17 cellular contexts compared by ENCODE assay signal in the genomic region with DNA sequence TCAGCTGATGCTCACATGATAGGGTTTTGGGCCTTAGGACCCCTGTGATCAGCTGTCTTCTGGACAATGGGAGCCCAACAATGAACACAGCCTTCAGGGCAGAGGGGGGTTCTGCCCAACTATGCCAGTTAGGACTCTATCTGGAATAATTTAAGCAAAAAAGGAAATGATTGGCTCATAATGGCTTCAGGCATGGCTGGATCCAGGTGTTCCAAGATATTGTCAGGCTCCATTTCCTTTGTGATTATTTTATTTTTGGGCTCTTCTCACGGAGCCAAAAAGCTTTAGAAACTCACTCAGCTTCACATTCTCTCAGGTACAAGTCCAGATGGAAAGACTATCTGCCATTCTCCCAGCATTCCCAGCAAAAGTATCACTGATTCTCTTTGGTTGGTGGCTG. TPM values are rescaled to one million over a fixed set of nuclear protein-coding genes. Genes with fewer than 3 reads are reported as not detected.
DNase-seq lines count a peak whose midpoint lies in the region; ATAC-seq and TF ChIP-seq lines count a peak whose summit lies in the region.
"Had no signal": no experiment of that assay in that cellular context is flagged by ENCODE, and none has a peak within 500 bp of the region (broad histone marks: within the 10 kb centered on the region; RNA-seq: fewer than 3 reads in every experiment).

No MANE protein-coding gene starts in this region.

- H3K36me3 ChIP-seq in Panc1 (ENCODE audit: control insufficient read depth, insufficient read depth, low read length) (peaks cover 3% of the 10 kb centered on the region; the same call in 1 of the 2 replicates), lung (ENCODE audit: control insufficient read depth in 2 of 2, insufficient read depth in 2 of 2, low read length in 2 of 2) (no peaks in the 10 kb centered on the region)
- H3K36me3 ChIP-seq: pancreas had no signal

- peak overlapping the region; percentile 95 for H3K27ac ChIP-seq in Panc1 (ENCODE audit: low read length)
- peak overlapping the region; percentile 97 for H3K27ac ChIP-seq in cingulate gyrus (ENCODE audit: low read depth, low read length)
- H3K27ac ChIP-seq in lung (ENCODE audit: low read depth in 1 of 2, low read length in 1 of 2) = peak overlapping the region; percentile 88 to 97
- peak overlapping the region; percentile 95 for H3K27ac ChIP-seq in temporal lobe (ENCODE audit: low read depth, low read length)

- no TSS peak for BruUV-seq in Panc1 (replicated peaks; lab: Mats Ljungman, UMichigan)

- CTCF ChIA-PET in Panc1 (lab: Charles Lee) = no interaction called here

- H3K4me3 ChIP-seq in Panc1 (ENCODE audit: low read depth in 2 of 2, low read length in 2 of 2) (no peak overlapping the region), lung (no peak overlapping the region)
- H3K4me3 ChIP-seq: pancreas had no signal

- DNase-seq in Panc1 (ENCODE audit: low read depth, low spot score) (no peak), lung (ENCODE audit: low spot score) (no peak), foreskin melanocyte (no peak), NCI-H1092 treated with DMSO at 0.1 percent for 48 hours (lab: John Stamatoyannopoulos, UW) (no peak)
- DNase-seq: activated CD8-positive, alpha-beta memory T cell treated with anti-CD3 and anti-CD28 coated beads for 24 hours; activated naive CD4-positive, alpha-beta T cell treated with Interleukin-2 at 50 U/mL for 16 hours; glutamatergic neuron; NCI-H1436; NCI-H526; pancreas; SHP77 treated with DMSO at 0.1 percent for 48 hours; stimulated activated naive CD4-positive, alpha-beta T cell had no signal

- POLR2A ChIA-PET in Panc1 (lab: Charles Lee) = interaction anchor here (1.5 kb wide), 1 partner anchor 12 kb away, joined by 3 read pairs; no protein-coding TSS in a partner anchor

- in situ Hi-C loops in Panc1 (cut with HindIII; ENCODE audit: low pct_unique_long_range_greater_than_20kb, low sequenced_read_pairs) = no loop called here

- ATAC-seq in Panc1 (no peak), lung (ENCODE audit: insufficient read depth, low FRiP score) (no peak), HG03045 (IDR thresholded peaks at IDR 0.05; ENCODE audit: unreplicated experiment) (no peak), HG03139 (IDR thresholded peaks at IDR 0.05; ENCODE audit: unreplicated experiment) (no peak)
- ATAC-seq: pancreas had no signal

- H3K27me3 ChIP-seq in Panc1 (ENCODE audit: control insufficient read depth, insufficient read depth, low read length) (no peaks in the 10 kb centered on the region), lung (ENCODE audit: control insufficient read depth, insufficient read depth) (no peaks in the 10 kb centered on the region)
- H3K27me3 ChIP-seq: pancreas had no signal

- H3K4me1 ChIP-seq in Panc1 (ENCODE audit: control insufficient read depth, insufficient read depth, low read length) (peaks cover 38% of the 10 kb centered on the region), lung (ENCODE audit: control insufficient read depth in 2 of 2, insufficient read depth in 2 of 2, low read length in 2 of 2) (peaks cover 6 to 21% of the 10 kb centered on the region in 2 donors)

- TF ChIP-seq CTCF in Panc1 (IDR thresholded peaks at IDR 0.05) (no peak), lung (IDR thresholded peaks at IDR 0.05; ENCODE audit: control extremely low read depth, extremely low read depth) (no peak)

- 64 to 86% methylated on average over 1 of the region's 1 CpG for WGBS in lung, 2 donors

- H3K9me3 ChIP-seq in Panc1 (ENCODE audit: control insufficient read depth, insufficient read depth, low read depth, low read length) (no peaks in the 10 kb centered on the region), lung (ENCODE audit: control insufficient read depth in 2 of 2, insufficient read depth in 1 of 2, low read length in 1 of 2) (no peaks in the 10 kb centered on the region)
- H3K9me3 ChIP-seq: pancreas had no signal

- intact Hi-C loops in Panc1 (cut with micrococcal nuclease; ENCODE audit: unreplicated experiment) = loop anchor here (5.0 kb wide), 1 partner anchor 97 kb away; no protein-coding TSS in a partner anchor

RNA-seq across cellular contexts. Expression of gene MT2A, which starts 2.9 kb away (rescaled TPM):
- total RNA-seq in Panc1 (2021; ENCODE audit: unreplicated experiment) = 673 TPM
- 986 TPM for polyA plus RNA-seq in Panc1 (2012; ENCODE audit: insufficient read length)
- 100 to 1,000 TPM in 1 of 2 donors, 10 to 100 TPM in 1; 17.6 to 521 TPM for total RNA-seq in lung
- polyA plus RNA-seq in lung = 1,000 to 10,000 TPM in 1 of 2 donors, 100 to 1,000 TPM in 1; 903 to 1,104 TPM
- total RNA-seq in temporal lobe = 4.2 TPM
- total RNA-seq: G401 had no signal

RNA-seq across cellular contexts. Expression of gene MT3, which starts 16.1 kb away (rescaled TPM):
- total RNA-seq in Panc1 (2021; ENCODE audit: unreplicated experiment) = not detected
- not detected for polyA plus RNA-seq in Panc1 (2012; ENCODE audit: insufficient read length)
- total RNA-seq in lung = not detected
- 1 to 10 TPM; 1.3 to 4.4 TPM for polyA plus RNA-seq in lung
- total RNA-seq in temporal lobe = 12.8 TPM
- total RNA-seq: G401 had no signal

RNA-seq across cellular contexts. Expression of gene MT1E, which starts 20.1 kb away (rescaled TPM):
- total RNA-seq in Panc1 (2021; ENCODE audit: unreplicated experiment) (170 TPM), lung (100 to 1,000 TPM in 1 of 2 donors, 10 to 100 TPM in 1; 22.1 to 251 TPM), temporal lobe (5.4 TPM)
- 297 TPM for polyA plus RNA-seq in Panc1 (2012; ENCODE audit: insufficient read length)
- 100 to 1,000 TPM in 1 of 2 donors, 10 to 100 TPM in 1; 66.9 to 746 TPM for polyA plus RNA-seq in lung
- total RNA-seq: G401 had no signal

RNA-seq across cellular contexts. Expression of gene MT1M, which starts 27.0 kb away (rescaled TPM):
- total RNA-seq in Panc1 (2021; ENCODE audit: unreplicated experiment) (1.8 TPM), lung (10 to 100 TPM in 1 of 2 donors, under 1 TPM in 1; 0.88 to 51.9 TPM), temporal lobe (0.74 TPM)
- polyA plus RNA-seq in Panc1 (2012; ENCODE audit: insufficient read length) = 6.2 TPM
- polyA plus RNA-seq in lung = 100 to 1,000 TPM in 1 of 2 donors, 10 to 100 TPM in 1; 35.2 to 251 TPM
- total RNA-seq: G401 had no signal

RNA-seq across cellular contexts. Expression of gene MT1A, which starts 33.0 kb away (rescaled TPM):
- total RNA-seq in Panc1 (2021; ENCODE audit: unreplicated experiment) = 52.1 TPM
- 88.8 TPM for polyA plus RNA-seq in Panc1 (2012; ENCODE audit: insufficient read length)
- total RNA-seq in lung = 10 to 100 TPM in 1 of 2 donors, 1 to 10 TPM in 1; 1.1 to 36.2 TPM
- polyA plus RNA-seq in lung = 100 to 1,000 TPM in 1 of 2 donors, 10 to 100 TPM in 1; 66.7 to 438 TPM
- total RNA-seq in temporal lobe = not detected
- total RNA-seq: G401 had no signal

Comparison
In these comparisons a context has a peak if more than half of its experiments do, and no peak if none do; other contexts are left out.
1. RNA of gene MT3, which starts 16.1 kb away (total RNA-seq): 12.8 TPM in temporal lobe (single experiment); not detected in lung and not detected in Panc1 (single experiment); every median in the first group is over 10 times any median in the second.
2. Peak in every context shown above with its lines, with median percentiles within 50 percentile points of each other: H3K27ac ChIP-seq.